Comparison of ENCODE assay signal across 1 cellular context in the genomic region with DNA sequence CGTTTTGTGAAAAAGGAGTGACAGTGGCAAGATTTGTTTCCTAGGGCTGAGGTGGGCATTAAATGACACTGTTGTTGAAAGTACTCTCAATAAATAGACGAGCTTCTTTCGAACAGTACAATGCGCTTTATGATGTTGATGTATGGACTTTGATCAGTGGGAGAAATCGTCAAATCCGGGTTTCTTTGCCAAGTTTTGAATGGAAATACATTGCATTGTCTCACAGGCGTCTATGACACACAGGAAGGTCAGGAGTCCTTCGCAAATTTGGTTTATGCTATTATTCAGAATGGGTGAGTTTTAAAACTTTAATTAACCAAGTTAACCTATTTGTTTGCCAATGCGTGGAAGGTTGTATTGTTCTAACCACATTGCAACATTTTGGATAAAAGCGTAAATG.
TF ChIP-seq lines count a peak whose summit lies in the region.

No MANE protein-coding gene starts in this region.

TF ChIP-seq in A549, 52 proteins besides CTCF, POLR2A, EP300 and RAD21 (continued from another document):
- TF ChIP-seq, protein P1, sequence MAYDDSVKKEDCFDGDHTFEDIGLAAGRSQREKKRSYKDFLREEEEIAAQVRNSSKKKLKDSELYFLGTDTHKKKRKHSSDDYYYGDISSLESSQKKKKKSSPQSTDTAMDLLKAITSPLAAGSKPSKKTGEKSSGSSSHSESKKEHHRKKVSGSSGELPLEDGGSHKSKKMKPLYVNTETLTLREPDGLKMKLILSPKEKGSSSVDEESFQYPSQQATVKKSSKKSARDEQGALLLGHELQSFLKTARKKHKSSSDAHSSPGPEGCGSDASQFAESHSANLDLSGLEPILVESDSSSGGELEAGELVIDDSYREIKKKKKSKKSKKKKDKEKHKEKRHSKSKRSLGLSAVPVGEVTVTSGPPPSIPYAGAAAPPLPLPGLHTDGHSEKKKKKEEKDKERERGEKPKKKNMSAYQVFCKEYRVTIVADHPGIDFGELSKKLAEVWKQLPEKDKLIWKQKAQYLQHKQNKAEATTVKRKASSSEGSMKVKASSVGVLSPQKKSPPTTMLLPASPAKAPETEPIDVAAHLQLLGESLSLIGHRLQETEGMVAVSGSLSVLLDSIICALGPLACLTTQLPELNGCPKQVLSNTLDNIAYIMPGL (CRISPR knock-in tag; IDR thresholded peaks at IDR 0.05; ENCODE audit: borderline replicate concordance), result no peak
- TF ChIP-seq BHLHE40 (IDR thresholded peaks at IDR 0.05; ENCODE audit: low read depth, low read length) (no peak), RARB (CRISPR knock-in tag; IDR thresholded peaks at IDR 0.05) (no peak), TFCP2L1 (CRISPR knock-in tag; IDR thresholded peaks at IDR 0.05) (no peak), RCOR1 (IDR thresholded peaks at IDR 0.05; ENCODE audit: low read depth, low read length) (no peak), MAZ (IDR thresholded peaks at IDR 0.05; ENCODE audit: borderline replicate concordance, low read depth, low read length) (no peak), JUNB (IDR thresholded peaks at IDR 0.05) (no peak), SMC3 (IDR thresholded peaks at IDR 0.05) (no peak), CBX2 (IDR thresholded peaks at IDR 0.05; ENCODE audit: borderline replicate concordance, low read depth) (no peak), MAFK (IDR thresholded peaks at IDR 0.05; ENCODE audit: partially characterized antibody) (no peak), RFX5 (IDR thresholded peaks at IDR 0.05) (no peak)
- TF ChIP-seq, protein P2, sequence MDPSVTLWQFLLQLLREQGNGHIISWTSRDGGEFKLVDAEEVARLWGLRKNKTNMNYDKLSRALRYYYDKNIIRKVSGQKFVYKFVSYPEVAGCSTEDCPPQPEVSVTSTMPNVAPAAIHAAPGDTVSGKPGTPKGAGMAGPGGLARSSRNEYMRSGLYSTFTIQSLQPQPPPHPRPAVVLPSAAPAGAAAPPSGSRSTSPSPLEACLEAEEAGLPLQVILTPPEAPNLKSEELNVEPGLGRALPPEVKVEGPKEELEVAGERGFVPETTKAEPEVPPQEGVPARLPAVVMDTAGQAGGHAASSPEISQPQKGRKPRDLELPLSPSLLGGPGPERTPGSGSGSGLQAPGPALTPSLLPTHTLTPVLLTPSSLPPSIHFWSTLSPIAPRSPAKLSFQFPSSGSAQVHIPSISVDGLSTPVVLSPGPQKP (IDR thresholded peaks at IDR 0.05; ENCODE audit: low read depth, low read length), result no peak
- TF ChIP-seq, protein P3, sequence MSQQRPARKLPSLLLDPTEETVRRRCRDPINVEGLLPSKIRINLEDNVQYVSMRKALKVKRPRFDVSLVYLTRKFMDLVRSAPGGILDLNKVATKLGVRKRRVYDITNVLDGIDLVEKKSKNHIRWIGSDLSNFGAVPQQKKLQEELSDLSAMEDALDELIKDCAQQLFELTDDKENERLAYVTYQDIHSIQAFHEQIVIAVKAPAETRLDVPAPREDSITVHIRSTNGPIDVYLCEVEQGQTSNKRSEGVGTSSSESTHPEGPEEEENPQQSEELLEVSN (IDR thresholded peaks at IDR 0.05; ENCODE audit: borderline replicate concordance, low read depth), result no peak
- TF ChIP-seq, protein P4, sequence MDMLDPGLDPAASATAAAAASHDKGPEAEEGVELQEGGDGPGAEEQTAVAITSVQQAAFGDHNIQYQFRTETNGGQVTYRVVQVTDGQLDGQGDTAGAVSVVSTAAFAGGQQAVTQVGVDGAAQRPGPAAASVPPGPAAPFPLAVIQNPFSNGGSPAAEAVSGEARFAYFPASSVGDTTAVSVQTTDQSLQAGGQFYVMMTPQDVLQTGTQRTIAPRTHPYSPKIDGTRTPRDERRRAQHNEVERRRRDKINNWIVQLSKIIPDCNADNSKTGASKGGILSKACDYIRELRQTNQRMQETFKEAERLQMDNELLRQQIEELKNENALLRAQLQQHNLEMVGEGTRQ (IDR thresholded peaks at IDR 0.05), result no peak
